3 cellular contexts compared by ENCODE assay signal in the genomic region with DNA sequence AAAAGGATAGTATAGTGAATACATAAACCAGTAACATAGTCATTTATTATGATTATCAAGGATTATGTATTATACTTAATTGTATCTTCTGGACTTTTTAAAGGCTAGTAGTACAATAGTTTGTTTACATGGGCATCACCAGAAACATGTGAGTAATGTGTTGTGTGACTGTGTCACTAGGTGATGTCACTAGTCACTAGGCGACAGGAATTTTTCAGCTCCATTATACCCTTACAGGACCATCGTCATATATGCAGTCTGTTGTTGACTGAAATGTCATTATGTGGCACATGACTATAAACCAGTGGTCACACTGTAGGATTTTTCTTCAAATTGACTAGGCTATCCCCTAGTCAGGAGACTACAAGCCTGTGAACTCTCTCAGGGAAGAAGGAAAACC.
TF ChIP-seq lines count a peak whose summit lies in the region.

No MANE protein-coding gene starts in this region.

TF ChIP-seq in HepG2, 621 proteins besides CTCF, POLR2A, EP300 and RAD21:
- TF ChIP-seq SP2 (CRISPR knock-in tag; IDR thresholded peaks at IDR 0.05), result no peak
- TF ChIP-seq CREB1 (IDR thresholded peaks at IDR 0.05), result peak; percentile 57; the same call in 1 of the 2 replicates
- TF ChIP-seq CREB1 (CRISPR knock-in tag; IDR thresholded peaks at IDR 0.05), result no peak
- peak; percentile 78 for TF ChIP-seq RFX5 (IDR thresholded peaks at IDR 0.05; ENCODE audit: low read depth, low read length)

TF ChIP-seq in H1, 55 proteins besides CTCF, POLR2A, EP300 and RAD21:
- TF ChIP-seq RFX5 (IDR thresholded peaks at IDR 0.05; ENCODE audit: borderline replicate concordance, low read depth, low read length), result peak; percentile 19; the same call in 1 of the 2 replicates
- no peak for TF ChIP-seq CEBPB (IDR thresholded peaks at IDR 0.05; ENCODE audit: low read depth, low read length)

TF ChIP-seq in GM23338, 12 proteins besides CTCF, POLR2A, EP300 and RAD21:
- TF ChIP-seq, protein P1, sequence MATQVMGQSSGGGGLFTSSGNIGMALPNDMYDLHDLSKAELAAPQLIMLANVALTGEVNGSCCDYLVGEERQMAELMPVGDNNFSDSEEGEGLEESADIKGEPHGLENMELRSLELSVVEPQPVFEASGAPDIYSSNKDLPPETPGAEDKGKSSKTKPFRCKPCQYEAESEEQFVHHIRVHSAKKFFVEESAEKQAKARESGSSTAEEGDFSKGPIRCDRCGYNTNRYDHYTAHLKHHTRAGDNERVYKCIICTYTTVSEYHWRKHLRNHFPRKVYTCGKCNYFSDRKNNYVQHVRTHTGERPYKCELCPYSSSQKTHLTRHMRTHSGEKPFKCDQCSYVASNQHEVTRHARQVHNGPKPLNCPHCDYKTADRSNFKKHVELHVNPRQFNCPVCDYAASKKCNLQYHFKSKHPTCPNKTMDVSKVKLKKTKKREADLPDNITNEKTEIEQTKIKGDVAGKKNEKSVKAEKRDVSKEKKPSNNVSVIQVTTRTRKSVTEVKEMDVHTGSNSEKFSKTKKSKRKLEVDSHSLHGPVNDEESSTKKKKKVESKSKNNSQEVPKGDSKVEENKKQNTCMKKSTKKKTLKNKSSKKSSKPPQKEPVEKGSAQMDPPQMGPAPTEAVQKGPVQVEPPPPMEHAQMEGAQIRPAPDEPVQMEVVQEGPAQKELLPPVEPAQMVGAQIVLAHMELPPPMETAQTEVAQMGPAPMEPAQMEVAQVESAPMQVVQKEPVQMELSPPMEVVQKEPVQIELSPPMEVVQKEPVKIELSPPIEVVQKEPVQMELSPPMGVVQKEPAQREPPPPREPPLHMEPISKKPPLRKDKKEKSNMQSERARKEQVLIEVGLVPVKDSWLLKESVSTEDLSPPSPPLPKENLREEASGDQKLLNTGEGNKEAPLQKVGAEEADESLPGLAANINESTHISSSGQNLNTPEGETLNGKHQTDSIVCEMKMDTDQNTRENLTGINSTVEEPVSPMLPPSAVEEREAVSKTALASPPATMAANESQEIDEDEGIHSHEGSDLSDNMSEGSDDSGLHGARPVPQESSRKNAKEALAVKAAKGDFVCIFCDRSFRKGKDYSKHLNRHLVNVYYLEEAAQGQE (IDR thresholded peaks at IDR 0.05; ENCODE audit: unreplicated experiment), result no peak
- TF ChIP-seq ETS1 (IDR thresholded peaks at IDR 0.05) (no peak), JUNB (IDR thresholded peaks at IDR 0.05; ENCODE audit: unreplicated experiment) (no peak), EZH2phosphoT487 (IDR thresholded peaks at IDR 0.05; ENCODE audit: unreplicated experiment) (no peak), POLR2AphosphoS5 (IDR thresholded peaks at IDR 0.05; ENCODE audit: low read depth) (no peak), ZNF331 (CRISPR knock-in tag; IDR thresholded peaks at IDR 0.05; ENCODE audit: low read depth) (no peak), ZNF114 (CRISPR knock-in tag; IDR thresholded peaks at IDR 0.05) (no peak), NANOG (IDR thresholded peaks at IDR 0.05; ENCODE audit: borderline replicate concordance) (no peak), STAT1 (IDR thresholded peaks at IDR 0.05; ENCODE audit: unreplicated experiment) (no peak), CREB1 (CRISPR knock-in tag; IDR thresholded peaks at IDR 0.05; ENCODE audit: low read depth) (no peak), EZH2 (IDR thresholded peaks at IDR 0.05; ENCODE audit: low read depth, unreplicated experiment) (no peak)
- TF ChIP-seq, protein P2, sequence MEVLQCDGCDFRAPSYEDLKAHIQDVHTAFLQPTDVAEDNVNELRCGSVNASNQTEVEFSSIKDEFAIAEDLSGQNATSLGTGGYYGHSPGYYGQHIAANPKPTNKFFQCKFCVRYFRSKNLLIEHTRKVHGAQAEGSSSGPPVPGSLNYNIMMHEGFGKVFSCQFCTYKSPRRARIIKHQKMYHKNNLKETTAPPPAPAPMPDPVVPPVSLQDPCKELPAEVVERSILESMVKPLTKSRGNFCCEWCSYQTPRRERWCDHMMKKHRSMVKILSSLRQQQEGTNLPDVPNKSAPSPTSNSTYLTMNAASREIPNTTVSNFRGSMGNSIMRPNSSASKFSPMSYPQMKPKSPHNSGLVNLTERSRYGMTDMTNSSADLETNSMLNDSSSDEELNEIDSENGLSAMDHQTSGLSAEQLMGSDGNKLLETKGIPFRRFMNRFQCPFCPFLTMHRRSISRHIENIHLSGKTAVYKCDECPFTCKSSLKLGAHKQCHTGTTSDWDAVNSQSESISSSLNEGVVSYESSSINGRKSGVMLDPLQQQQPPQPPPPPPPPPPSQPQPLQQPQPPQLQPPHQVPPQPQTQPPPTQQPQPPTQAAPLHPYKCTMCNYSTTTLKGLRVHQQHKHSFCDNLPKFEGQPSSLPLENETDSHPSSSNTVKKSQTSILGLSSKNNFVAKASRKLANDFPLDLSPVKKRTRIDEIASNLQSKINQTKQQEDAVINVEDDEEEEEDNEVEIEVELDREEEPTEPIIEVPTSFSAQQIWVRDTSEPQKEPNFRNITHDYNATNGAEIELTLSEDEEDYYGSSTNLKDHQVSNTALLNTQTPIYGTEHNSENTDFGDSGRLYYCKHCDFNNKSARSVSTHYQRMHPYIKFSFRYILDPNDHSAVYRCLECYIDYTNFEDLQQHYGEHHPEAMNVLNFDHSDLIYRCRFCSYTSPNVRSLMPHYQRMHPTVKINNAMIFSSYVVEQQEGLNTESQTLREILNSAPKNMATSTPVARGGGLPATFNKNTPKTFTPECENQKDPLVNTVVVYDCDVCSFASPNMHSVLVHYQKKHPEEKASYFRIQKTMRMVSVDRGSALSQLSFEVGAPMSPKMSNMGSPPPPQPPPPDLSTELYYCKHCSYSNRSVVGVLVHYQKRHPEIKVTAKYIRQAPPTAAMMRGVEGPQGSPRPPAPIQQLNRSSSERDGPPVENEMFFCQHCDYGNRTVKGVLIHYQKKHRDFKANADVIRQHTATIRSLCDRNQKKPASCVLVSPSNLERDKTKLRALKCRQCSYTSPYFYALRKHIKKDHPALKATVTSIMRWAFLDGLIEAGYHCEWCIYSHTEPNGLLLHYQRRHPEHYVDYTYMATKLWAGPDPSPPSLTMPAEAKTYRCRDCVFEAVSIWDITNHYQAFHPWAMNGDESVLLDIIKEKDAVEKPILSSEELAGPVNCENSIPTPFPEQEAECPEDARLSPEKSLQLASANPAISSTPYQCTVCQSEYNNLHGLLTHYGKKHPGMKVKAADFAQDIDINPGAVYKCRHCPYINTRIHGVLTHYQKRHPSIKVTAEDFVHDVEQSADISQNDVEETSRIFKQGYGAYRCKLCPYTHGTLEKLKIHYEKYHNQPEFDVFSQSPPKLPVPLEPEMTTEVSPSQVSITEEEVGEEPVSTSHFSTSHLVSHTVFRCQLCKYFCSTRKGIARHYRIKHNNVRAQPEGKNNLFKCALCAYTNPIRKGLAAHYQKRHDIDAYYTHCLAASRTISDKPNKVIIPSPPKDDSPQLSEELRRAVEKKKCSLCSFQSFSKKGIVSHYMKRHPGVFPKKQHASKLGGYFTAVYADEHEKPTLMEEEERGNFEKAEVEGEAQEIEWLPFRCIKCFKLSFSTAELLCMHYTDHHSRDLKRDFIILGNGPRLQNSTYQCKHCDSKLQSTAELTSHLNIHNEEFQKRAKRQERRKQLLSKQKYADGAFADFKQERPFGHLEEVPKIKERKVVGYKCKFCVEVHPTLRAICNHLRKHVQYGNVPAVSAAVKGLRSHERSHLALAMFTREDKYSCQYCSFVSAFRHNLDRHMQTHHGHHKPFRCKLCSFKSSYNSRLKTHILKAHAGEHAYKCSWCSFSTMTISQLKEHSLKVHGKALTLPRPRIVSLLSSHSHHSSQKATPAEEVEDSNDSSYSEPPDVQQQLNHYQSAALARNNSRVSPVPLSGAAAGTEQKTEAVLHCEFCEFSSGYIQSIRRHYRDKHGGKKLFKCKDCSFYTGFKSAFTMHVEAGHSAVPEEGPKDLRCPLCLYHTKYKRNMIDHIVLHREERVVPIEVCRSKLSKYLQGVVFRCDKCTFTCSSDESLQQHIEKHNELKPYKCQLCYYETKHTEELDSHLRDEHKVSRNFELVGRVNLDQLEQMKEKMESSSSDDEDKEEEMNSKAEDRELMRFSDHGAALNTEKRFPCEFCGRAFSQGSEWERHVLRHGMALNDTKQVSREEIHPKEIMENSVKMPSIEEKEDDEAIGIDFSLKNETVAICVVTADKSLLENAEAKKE (CRISPR knock-in tag; IDR thresholded peaks at IDR 0.05), result no peak
